In genomic region chr12:22083167-22083566, GRCh38 we compare ENCODE assay signal across 8 cellular contexts. TPM values are rescaled to one million over a fixed set of nuclear protein-coding genes. Genes with fewer than 3 reads are reported as not detected.
DNase-seq lines count a peak whose midpoint lies in the region; ATAC-seq and TF ChIP-seq lines count a peak whose summit lies in the region.

No MANE protein-coding gene starts in this region.

- DNase-seq in activated CD4-positive, CD25-positive, alpha-beta regulatory T cell treated with anti-CD3 and anti-CD28 coated beads, Interleukin-2, amount 50 U/mL, for 16 hours (ENCODE audit: low read depth, low spot score): peak; percentile 9
- no peak for DNase-seq in activated CD4-positive, CD25-positive, alpha-beta regulatory T cell treated with anti-CD3 and anti-CD28 coated beads, Interleukin-2, amount 50 U/mL, for 72 hours
- DNase-seq in NB4 (ENCODE audit: low read depth) (peak; percentile 59), astrocyte of the spinal cord (ENCODE audit: low read depth, low spot score) (peak; percentile 54), kidney glomerular epithelial cell (lab: John Stamatoyannopoulos, UW) (peak; percentile 2), UCSD-AML1 (lab: John Stamatoyannopoulos, UW; ENCODE audit: unreplicated experiment) (no peak), omental fat pad (ENCODE audit: low spot score) (no peak)
- DNase-seq in activated CD8-positive, alpha-beta memory T cell treated with anti-CD3 and anti-CD28 coated beads, Interleukin-2, amount 10 ng/mL, durations not matched to agents 7 days and 5 days: no peak

- CTCF ChIA-PET in activated CD8-positive, alpha-beta memory T cell treated with anti-CD3 and anti-CD28 coated beads, Interleukin-2, amount 10 ng/mL, durations not matched to agents 7 days and 5 days (lab: Charles Lee): interaction anchor here (0.6 to 2.0 kb wide), 7 partner anchors 19 to 385 kb away, joined by 3 to 9 read pairs (median 7); no protein-coding TSS in a partner anchor

- TF ChIP-seq CTCF in NB4 (IDR thresholded peaks at IDR 0.05; ENCODE audit: low read depth, low read length) (peak; percentile 37), astrocyte of the spinal cord (IDR thresholded peaks at IDR 0.05; ENCODE audit: low read depth, low read length) (peak; percentile 38), omental fat pad (IDR thresholded peaks at IDR 0.05) (no peak)

- in situ Hi-C loops in astrocyte of the spinal cord (cut with HindIII; ENCODE audit: low sequenced_read_pairs): no loop called here

- H3K4me3 ChIP-seq in NB4 (ENCODE audit: low read depth, low read length) (no peak overlapping the region), astrocyte of the spinal cord (ENCODE audit: low read depth, low read length) (no peak overlapping the region)

- no peak for ATAC-seq in activated CD8-positive, alpha-beta memory T cell treated with anti-CD3 and anti-CD28 coated beads, Interleukin-2, amount 10 ng/mL, durations not matched to agents 7 days and 5 days
- no peak for ATAC-seq in omental fat pad (ENCODE audit: low FRiP score)

- no peak overlapping the region for H3K4me3 Mint-ChIP-seq in activated CD8-positive, alpha-beta memory T cell treated with anti-CD3 and anti-CD28 coated beads, Interleukin-2, amount 10 ng/mL, durations not matched to agents 7 days and 5 days

- no peaks in the 10 kb centered on the region for H3K9me3 Mint-ChIP-seq in activated CD8-positive, alpha-beta memory T cell treated with anti-CD3 and anti-CD28 coated beads, Interleukin-2, amount 10 ng/mL, durations not matched to agents 7 days and 5 days (ENCODE audit: low read depth)

- no peak overlapping the region for H3K27ac Mint-ChIP-seq in activated CD8-positive, alpha-beta memory T cell treated with anti-CD3 and anti-CD28 coated beads, Interleukin-2, amount 10 ng/mL, durations not matched to agents 7 days and 5 days

- TF ChIP-seq POLR2A in NB4 (IDR thresholded peaks at IDR 0.05; ENCODE audit: extremely low read depth, insufficient read length): no peak

- H3K36me3 Mint-ChIP-seq in activated CD8-positive, alpha-beta memory T cell treated with anti-CD3 and anti-CD28 coated beads, Interleukin-2, amount 10 ng/mL, durations not matched to agents 7 days and 5 days: no peaks in the 10 kb centered on the region

- H3K27me3 Mint-ChIP-seq in activated CD8-positive, alpha-beta memory T cell treated with anti-CD3 and anti-CD28 coated beads, Interleukin-2, amount 10 ng/mL, durations not matched to agents 7 days and 5 days: no peaks in the 10 kb centered on the region

- no peaks in the 10 kb centered on the region for H3K4me1 Mint-ChIP-seq in activated CD8-positive, alpha-beta memory T cell treated with anti-CD3 and anti-CD28 coated beads, Interleukin-2, amount 10 ng/mL, durations not matched to agents 7 days and 5 days

RNA-seq across cellular contexts. Expression of gene CMAS, which starts 37.1 kb away (rescaled TPM):
- total RNA-seq in activated CD8-positive, alpha-beta memory T cell treated with anti-CD3 and anti-CD28 coated beads, Interleukin-2, amount 10 ng/mL, durations not matched to agents 7 days and 5 days: 10 to 100 TPM; 39.3 to 41.1 TPM
- 10 to 100 TPM; 15.4 to 25.9 (median 18.9) TPM for total RNA-seq in omental fat pad

Comparison
In these comparisons a context has a peak if more than half of its experiments do, and no peak if none do; other contexts are left out.
1. DNase-seq: peak in activated CD4-positive, CD25-positive, alpha-beta regulatory T cell treated with anti-CD3 and anti-CD28 coated beads, Interleukin-2, amount 50 U/mL, for 16 hours (single experiment), NB4 (single experiment), astrocyte of the spinal cord (single experiment) and kidney glomerular epithelial cell (single experiment); none in activated CD4-positive, CD25-positive, alpha-beta regulatory T cell treated with anti-CD3 and anti-CD28 coated beads, Interleukin-2, amount 50 U/mL, for 72 hours (single experiment), UCSD-AML1 (single experiment), activated CD8-positive, alpha-beta memory T cell treated with anti-CD3 and anti-CD28 coated beads, Interleukin-2, amount 10 ng/mL, durations not matched to agents 7 days and 5 days (single experiment) and omental fat pad (single experiment).
2. CTCF ChIP-seq: peak in NB4 (single experiment) and astrocyte of the spinal cord (single experiment); none in omental fat pad (0 of 3).